ENCODE assay signal across 22 cellular contexts in genomic region chr22:30190619-30191018, GRCh38. TPM values are rescaled to one million over a fixed set of nuclear protein-coding genes. Genes with fewer than 3 reads are reported as not detected.
DNase-seq lines count a peak whose midpoint lies in the region; ATAC-seq and TF ChIP-seq lines count a peak whose summit lies in the region.
"Had no signal": no experiment of that assay in that cellular context is flagged by ENCODE, and none has a peak within 500 bp of the region (broad histone marks: within the 10 kb centered on the region; RNA-seq: fewer than 3 reads in every experiment).

No MANE protein-coding gene starts in this region.

- H3K9ac ChIP-seq in KMS-11 = no peak overlapping the region

- no peaks in the 10 kb centered on the region for H3K36me3 ChIP-seq in KMS-11 (ENCODE audit: insufficient read depth)
- H3K36me3 ChIP-seq in osteoblast (ENCODE audit: insufficient read depth, low read length) = no peaks in the 10 kb centered on the region
- no peaks in the 10 kb centered on the region for H3K36me3 ChIP-seq in uterus
- H3K36me3 ChIP-seq: gastroesophageal sphincter, left ventricle myocardium inferior, upper lobe of left lung had no signal

- DNase-seq in activated CD8-positive, alpha-beta memory T cell treated with anti-CD3 and anti-CD28 coated beads, Interleukin-2, amount 10 ng/mL, durations not matched to agents 7 days and 5 days = no peak
- no peak for DNase-seq in activated CD8-positive, alpha-beta memory T cell treated with anti-CD3 and anti-CD28 coated beads, Interleukin-2, amount 50 U/mL, for 48 hours
- DNase-seq in activated T-helper 2 cell treated with anti-CD3 and anti-CD28 coated beads, Interferon-gamma antibody, Interleukin-2, Interleukin-4, amounts not matched to agents 10 μg/mL and 5 μg/mL and 100 μg/mL, durations not matched to agents 14 hours and 24 hours and 36 hours (ENCODE audit: low spot score) = no peak
- DNase-seq in osteoblast (ENCODE audit: insufficient read length, low spot score, missing footprints) (no peak), hippocampal formation (lab: John Stamatoyannopoulos, UW) (no peak), uterus (no peak)
- DNase-seq: activated CD4-positive, alpha-beta T cell treated with anti-CD3 and anti-CD28 coated beads for 36 hours; activated naive CD4-positive, alpha-beta T cell treated with anti-CD3 and anti-CD28 coated beads for 36 hours; anterior cingulate cortex; GDM1; KG1; left ventricle myocardium inferior; NCI-H1694; NCI-H524 treated with DMSO at 0.1 percent for 48 hours; nephron progenitor cell; posterior cingulate gyrus; stimulated activated CD4-positive, alpha-beta T cell treated with anti-CD3 and anti-CD28 coated beads, Interleukin-15, amount 100 ng/mL, for 24 hours; upper lobe of left lung had no signal

- ATAC-seq in activated CD8-positive, alpha-beta memory T cell treated with anti-CD3 and anti-CD28 coated beads, Interleukin-2, amount 10 ng/mL, durations not matched to agents 7 days and 5 days = peak; percentile 6
- no peak for ATAC-seq in GM18502 (IDR thresholded peaks at IDR 0.05; ENCODE audit: poor library complexity, unreplicated experiment)
- ATAC-seq: activated CD4-positive, alpha-beta T cell treated with anti-CD3 and anti-CD28 coated beads for 36 hours; gastroesophageal sphincter had no signal

- peak overlapping the region; percentile 78 for H3K27ac Mint-ChIP-seq in activated CD8-positive, alpha-beta memory T cell treated with anti-CD3 and anti-CD28 coated beads, Interleukin-2, amount 10 ng/mL, durations not matched to agents 7 days and 5 days
- peak overlapping the region; percentile 88 for H3K27ac Mint-ChIP-seq in activated T-helper 2 cell treated with anti-CD3 and anti-CD28 coated beads, Interferon-gamma antibody, Interleukin-2, Interleukin-4, amounts not matched to agents 10 μg/mL and 5 μg/mL and 100 μg/mL, durations not matched to agents 14 hours and 24 hours and 36 hours
- H3K27ac Mint-ChIP-seq: activated naive CD4-positive, alpha-beta T cell treated with anti-CD3 and anti-CD28 coated beads for 36 hours; dendritic cell treated with granulocyte-macrophage colony-stimulating factor and Interleukin-4, amounts not matched to agents 40 ng/mL and 50 ng/mL, for 4 days; nephron progenitor cell had no signal

- no peaks in the 10 kb centered on the region for H3K9me3 ChIP-seq in osteoblast (ENCODE audit: low read depth, low read length)
- no peaks in the 10 kb centered on the region for H3K9me3 ChIP-seq in uterus
- H3K9me3 ChIP-seq: gastroesophageal sphincter, left ventricle myocardium inferior, upper lobe of left lung had no signal

- H3K9me3 Mint-ChIP-seq in activated CD8-positive, alpha-beta memory T cell treated with anti-CD3 and anti-CD28 coated beads, Interleukin-2, amount 10 ng/mL, durations not matched to agents 7 days and 5 days (ENCODE audit: low read depth) = no peaks in the 10 kb centered on the region
- H3K9me3 Mint-ChIP-seq in activated T-helper 2 cell treated with anti-CD3 and anti-CD28 coated beads, Interferon-gamma antibody, Interleukin-2, Interleukin-4, amounts not matched to agents 10 μg/mL and 5 μg/mL and 100 μg/mL, durations not matched to agents 14 hours and 24 hours and 36 hours = peaks cover 16% of the 10 kb centered on the region
- H3K9me3 Mint-ChIP-seq: activated naive CD4-positive, alpha-beta T cell treated with anti-CD3 and anti-CD28 coated beads for 36 hours; dendritic cell treated with granulocyte-macrophage colony-stimulating factor and Interleukin-4, amounts not matched to agents 40 ng/mL and 50 ng/mL, for 4 days; nephron progenitor cell had no signal

- CTCF ChIA-PET in activated CD8-positive, alpha-beta memory T cell treated with anti-CD3 and anti-CD28 coated beads, Interleukin-2, amount 10 ng/mL, durations not matched to agents 7 days and 5 days (lab: Charles Lee) = interaction anchor here (0.9 to 4.1 kb wide), 6 partner anchors 8 to 73 kb away, joined by 3 to 16 read pairs (median 4); no protein-coding TSS in a partner anchor

- no peaks in the 10 kb centered on the region for H3K27me3 Mint-ChIP-seq in activated CD8-positive, alpha-beta memory T cell treated with anti-CD3 and anti-CD28 coated beads, Interleukin-2, amount 10 ng/mL, durations not matched to agents 7 days and 5 days
- H3K27me3 Mint-ChIP-seq in activated T-helper 2 cell treated with anti-CD3 and anti-CD28 coated beads, Interferon-gamma antibody, Interleukin-2, Interleukin-4, amounts not matched to agents 10 μg/mL and 5 μg/mL and 100 μg/mL, durations not matched to agents 14 hours and 24 hours and 36 hours (ENCODE audit: low read depth) = no peaks in the 10 kb centered on the region
- H3K27me3 Mint-ChIP-seq: dendritic cell treated with granulocyte-macrophage colony-stimulating factor and Interleukin-4, amounts not matched to agents 40 ng/mL and 50 ng/mL, for 4 days had no signal

- no peaks in the 10 kb centered on the region for H3K27me3 ChIP-seq in KMS-11 (ENCODE audit: insufficient read depth, low read depth)
- no peaks in the 10 kb centered on the region for H3K27me3 ChIP-seq in osteoblast (ENCODE audit: insufficient read depth, low read length)
- H3K27me3 ChIP-seq in uterus = no peaks in the 10 kb centered on the region
- H3K27me3 ChIP-seq: upper lobe of left lung had no signal

- TF ChIP-seq POLR2A in uterus (IDR thresholded peaks at IDR 0.05) = no peak

- H3K4me1 ChIP-seq in KMS-11 (ENCODE audit: low read depth, poor library complexity, severe bottlenecking) = peaks cover 19% of the 10 kb centered on the region
- H3K4me1 ChIP-seq in osteoblast (ENCODE audit: insufficient read depth, low read length) = peaks cover 33% of the 10 kb centered on the region
- no peaks in the 10 kb centered on the region for H3K4me1 ChIP-seq in uterus

- peak overlapping the region; percentile 43; the same call in 1 of the 2 replicates for H3K4me2 ChIP-seq in KMS-11
- no peak overlapping the region for H3K4me2 ChIP-seq in osteoblast (ENCODE audit: insufficient read depth, low read length)

- H3K36me3 Mint-ChIP-seq in activated CD8-positive, alpha-beta memory T cell treated with anti-CD3 and anti-CD28 coated beads, Interleukin-2, amount 10 ng/mL, durations not matched to agents 7 days and 5 days = peaks cover 27% of the 10 kb centered on the region
- H3K36me3 Mint-ChIP-seq in activated T-helper 2 cell treated with anti-CD3 and anti-CD28 coated beads, Interferon-gamma antibody, Interleukin-2, Interleukin-4, amounts not matched to agents 10 μg/mL and 5 μg/mL and 100 μg/mL, durations not matched to agents 14 hours and 24 hours and 36 hours (ENCODE audit: low read depth) = peaks cover 46% of the 10 kb centered on the region

- peaks cover 91% of the 10 kb centered on the region for H3K4me1 Mint-ChIP-seq in activated CD8-positive, alpha-beta memory T cell treated with anti-CD3 and anti-CD28 coated beads, Interleukin-2, amount 10 ng/mL, durations not matched to agents 7 days and 5 days
- H3K4me1 Mint-ChIP-seq in activated T-helper 2 cell treated with anti-CD3 and anti-CD28 coated beads, Interferon-gamma antibody, Interleukin-2, Interleukin-4, amounts not matched to agents 10 μg/mL and 5 μg/mL and 100 μg/mL, durations not matched to agents 14 hours and 24 hours and 36 hours (ENCODE audit: low read depth) = peaks cover 84% of the 10 kb centered on the region

- H2AFZ ChIP-seq in KMS-11 (ENCODE audit: low read depth) (no peak overlapping the region; the same call in 1 of the 2 replicates), osteoblast (ENCODE audit: low read length) (peak overlapping the region; percentile 0)

- no peak for TF ChIP-seq CTCF in KMS-11 (conservative IDR thresholded peaks at IDR 0.05; ENCODE audit: low read depth, low read length)
- no peak for TF ChIP-seq CTCF in osteoblast (IDR thresholded peaks at IDR 0.05; ENCODE audit: extremely low read depth, low read depth, low read length)
- TF ChIP-seq CTCF in uterus (IDR thresholded peaks at IDR 0.05) = no peak

- no peaks in the 10 kb centered on the region for H4K20me1 ChIP-seq in KMS-11 (ENCODE audit: insufficient read depth)
- no peaks in the 10 kb centered on the region for H4K20me1 ChIP-seq in osteoblast (ENCODE audit: insufficient read depth, low read length)

- H3K4me3 Mint-ChIP-seq in activated CD8-positive, alpha-beta memory T cell treated with anti-CD3 and anti-CD28 coated beads, Interleukin-2, amount 10 ng/mL, durations not matched to agents 7 days and 5 days = peak overlapping the region; percentile 20
- H3K4me3 Mint-ChIP-seq in activated T-helper 2 cell treated with anti-CD3 and anti-CD28 coated beads, Interferon-gamma antibody, Interleukin-2, Interleukin-4, amounts not matched to agents 10 μg/mL and 5 μg/mL and 100 μg/mL, durations not matched to agents 14 hours and 24 hours and 36 hours (ENCODE audit: low read depth) = no peak overlapping the region
- H3K4me3 Mint-ChIP-seq: activated CD4-positive, alpha-beta T cell treated with anti-CD3 and anti-CD28 coated beads for 36 hours; activated naive CD4-positive, alpha-beta T cell treated with anti-CD3 and anti-CD28 coated beads for 36 hours; dendritic cell treated with granulocyte-macrophage colony-stimulating factor and Interleukin-4, amounts not matched to agents 40 ng/mL and 50 ng/mL, for 4 days; nephron progenitor cell had no signal

- H3K4me3 ChIP-seq in KMS-11 (IDR thresholded peaks at IDR 0.05; ENCODE audit: insufficient read depth, low read depth, low read length) (no peak overlapping the region), osteoblast (ENCODE audit: insufficient read depth, low read length) (no peak overlapping the region), uterus (no peak overlapping the region)
- H3K4me3 ChIP-seq: gastroesophageal sphincter, left ventricle myocardium inferior, upper lobe of left lung had no signal

- H3K27ac ChIP-seq in KMS-11 = peak overlapping the region; percentile 16; the same call in 1 of the 2 replicates
- H3K27ac ChIP-seq in osteoblast (ENCODE audit: low read depth, low read length) = peak overlapping the region; percentile 100
- H3K27ac ChIP-seq in uterus = no peak overlapping the region
- H3K27ac ChIP-seq: gastroesophageal sphincter, left ventricle myocardium inferior, upper lobe of left lung had no signal

- no peaks in the 10 kb centered on the region for H3K79me2 ChIP-seq in KMS-11 (ENCODE audit: insufficient read depth, low read depth)
- H3K79me2 ChIP-seq in osteoblast (ENCODE audit: insufficient read depth, low read length) = no peaks in the 10 kb centered on the region

- intact Hi-C loops in activated T-helper 2 cell treated with anti-CD3 and anti-CD28 coated beads, Interferon-gamma antibody, Interleukin-2, Interleukin-4, amounts not matched to agents 10 μg/mL and 5 μg/mL and 100 μg/mL, durations not matched to agents 14 hours and 24 hours and 36 hours (cut with micrococcal nuclease) = no loop called here
- intact Hi-C loops in uterus (cut with DNase I; ENCODE audit: low total_unique reads) = no loop called here

RNA-seq across cellular contexts. Expression of gene LIF, which starts 55.9 kb away (rescaled TPM):
- 100 to 1,000 TPM; 107 to 304 TPM for total RNA-seq in activated CD8-positive, alpha-beta memory T cell treated with anti-CD3 and anti-CD28 coated beads, Interleukin-2, amount 10 ng/mL, durations not matched to agents 7 days and 5 days
- total RNA-seq in activated T-helper 2 cell treated with anti-CD3 and anti-CD28 coated beads, Interferon-gamma antibody, Interleukin-2, Interleukin-4, amounts not matched to agents 10 μg/mL and 5 μg/mL and 100 μg/mL, durations not matched to agents 14 hours and 24 hours and 36 hours = 919 and 932 TPM in 2 replicates
- 3.2 and 3.3 TPM in 2 replicates for total RNA-seq in osteoblast
- 1 to 10 TPM in 2 of 4 donors, under 1 TPM in 1, not detected in 1; under 0.01 to 3.0 (median 1.5) TPM for total RNA-seq in uterus

Comparison
In these comparisons a context has a peak if more than half of its experiments do, and no peak if none do; other contexts are left out.
1. H3K27ac ChIP-seq: peak in KMS-11 (single experiment) and osteoblast (single experiment); none in uterus (0 of 2).
2. RNA of gene LIF, which starts 55.9 kb away (total RNA-seq): 919 to 932 TPM in activated T-helper 2 cell treated with anti-CD3 and anti-CD28 coated beads, Interferon-gamma antibody, Interleukin-2, Interleukin-4, amounts not matched to agents 10 μg/mL and 5 μg/mL and 100 μg/mL, durations not matched to agents 14 hours and 24 hours and 36 hours and 107 to 304 TPM in activated CD8-positive, alpha-beta memory T cell treated with anti-CD3 and anti-CD28 coated beads, Interleukin-2, amount 10 ng/mL, durations not matched to agents 7 days and 5 days; 3.2 to 3.3 TPM in osteoblast and under 0.01 to 3.0 TPM in uterus; every median in the first group is over 10 times any median in the second.